ENCODE assay signal across 17 cellular contexts in the genomic region with DNA sequence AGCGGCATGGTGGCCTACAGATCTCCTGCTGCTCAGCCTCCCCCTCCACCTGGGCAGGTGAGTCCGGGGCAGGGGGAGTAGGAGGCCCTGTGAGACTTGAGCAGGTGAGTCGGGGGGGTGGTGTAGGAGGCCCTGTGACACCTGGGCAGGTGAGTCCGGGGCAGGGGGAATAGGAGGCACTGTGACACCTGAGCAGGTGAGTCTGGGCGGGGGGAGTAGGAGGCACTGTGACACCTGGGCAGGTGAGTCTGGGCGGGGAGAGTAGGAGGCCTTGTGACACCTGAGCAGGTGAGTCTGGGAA.
DNase-seq lines count a peak whose midpoint lies in the region.
"Had no signal": no experiment of that assay in that cellular context is flagged by ENCODE, and none has a peak within 500 bp of the region (broad histone marks: within the 10 kb centered on the region; RNA-seq: fewer than 3 reads in every experiment).

No MANE protein-coding gene starts in this region.

- no peak overlapping the region for H3K27ac ChIP-seq in BLaER1 treated with 17β-estradiol and CSF1 and Interleukin-3, amounts not matched to agents 10 nM and 100 nM
- H3K27ac ChIP-seq: HL-60 had no signal

- H3K9ac ChIP-seq in BLaER1 treated with 17β-estradiol and CSF1 and Interleukin-3, amounts not matched to agents 10 nM and 100 nM: no peak overlapping the region

- H3K4me2 ChIP-seq in BLaER1 treated with 17β-estradiol and CSF1 and Interleukin-3, amounts not matched to agents 10 nM and 100 nM: peak overlapping the region in 9 of 11 experiments; percentile 7 to 93 (median 87); a peak in 16 of 22 replicates
- H3K4me2 ChIP-seq: GM23338 had no signal

- H3K4me1 ChIP-seq in BLaER1 treated with 17β-estradiol and CSF1 and Interleukin-3, amounts not matched to agents 10 nM and 100 nM: peaks cover 57 to 100% (median 93%) of the 10 kb centered on the region in 10 experiments

- H3K9me3 ChIP-seq in BLaER1 treated with 17β-estradiol and CSF1 and Interleukin-3, amounts not matched to agents 10 nM and 100 nM (replicated peaks in 1 of 11): no peaks in the 10 kb centered on the region

- peaks cover 0 to 61% (median 0%) of the 10 kb centered on the region in 11 experiments; a peak in 5 of 22 replicates for H4K20me1 ChIP-seq in BLaER1 treated with 17β-estradiol and CSF1 and Interleukin-3, amounts not matched to agents 10 nM and 100 nM

- no peak overlapping the region; a peak in 1 of 20 replicates for H3K4me3 ChIP-seq in BLaER1 treated with 17β-estradiol and CSF1 and Interleukin-3, amounts not matched to agents 10 nM and 100 nM
- H3K4me3 ChIP-seq: GM23338 had no signal

- DNase-seq in NCI-H146 (lab: John Stamatoyannopoulos, UW): peak; percentile 76
- DNase-seq in NCI-H510A treated with DMSO at 0.1 percent for 48 hours (lab: John Stamatoyannopoulos, UW): peak; percentile 62
- no peak for DNase-seq in AG08395 (ENCODE audit: low spot score)
- DNase-seq in putamen (ENCODE audit: low spot score): no peak
- no peak for DNase-seq in activated CD4-positive, alpha-beta T cell treated with anti-CD3 and anti-CD28 coated beads, Interleukin-2, amount 50 U/mL, for 4 hours
- DNase-seq: ACHN; C1 segment of cervical spinal cord; CD4-positive, CD25-positive, alpha-beta regulatory T cell; COR-L47; DMS 273 treated with DMSO at 0.1 percent for 48 hours; DMS79; GDM1; H7; HFFc6 had no signal

- peaks cover 0 to 27% (median 0%) of the 10 kb centered on the region in 11 experiments; a peak in 5 of 22 replicates for H3K27me3 ChIP-seq in BLaER1 treated with 17β-estradiol and CSF1 and Interleukin-3, amounts not matched to agents 10 nM and 100 nM

- H3K36me3 ChIP-seq in BLaER1 treated with 17β-estradiol and CSF1 and Interleukin-3, amounts not matched to agents 10 nM and 100 nM: no peaks in the 10 kb centered on the region

Comparison
In these comparisons a context has a peak if more than half of its experiments do, and no peak if none do; other contexts are left out.
1. DNase-seq: peak in NCI-H146 (single experiment) and NCI-H510A treated with DMSO at 0.1 percent for 48 hours (single experiment); none in AG08395 (single experiment), putamen (single experiment) and activated CD4-positive, alpha-beta T cell treated with anti-CD3 and anti-CD28 coated beads, Interleukin-2, amount 50 U/mL, for 4 hours (0 of 2).